In genomic region chr13:100100115-100100879, GRCh38 we compare ENCODE assay signal across 8 cellular contexts. TPM values are rescaled to one million over a fixed set of nuclear protein-coding genes. Genes with fewer than 3 reads are reported as not detected.
DNase-seq lines count a peak whose midpoint lies in the region; ATAC-seq lines count a peak whose summit lies in the region.

No MANE protein-coding gene starts in this region.

- no peak overlapping the region for H3K14ac ChIP-seq in trophoblast cell (ENCODE audit: low read length)

- no peak overlapping the region for H4K8ac ChIP-seq in trophoblast cell (ENCODE audit: low read depth, low read length)

- H3K27ac ChIP-seq in trophoblast cell (ENCODE audit: low read depth, low read length), result no peak overlapping the region

- H3K4me1 ChIP-seq in trophoblast cell (ENCODE audit: control insufficient read depth in 1 of 2, insufficient read depth in 2 of 2, low read length in 2 of 2), result peaks cover 0 to under 1% of the 10 kb centered on the region in 2 experiments

- H3K9me3 ChIP-seq in trophoblast cell (ENCODE audit: insufficient read depth, low read depth, low read length), result no peaks in the 10 kb centered on the region

- ATAC-seq in GM21576 (IDR thresholded peaks at IDR 0.05; ENCODE audit: unreplicated experiment), result no peak

- peak overlapping the region; percentile 40 for H2BK5ac ChIP-seq in trophoblast cell (ENCODE audit: low read depth, low read length, poor library complexity)

- peak overlapping the region; percentile 14 for H4K91ac ChIP-seq in trophoblast cell (ENCODE audit: low read depth, low read length)

- H3K79me1 ChIP-seq in trophoblast cell (ENCODE audit: low read length), result no peaks in the 10 kb centered on the region

- H3K18ac ChIP-seq in trophoblast cell (ENCODE audit: low read length), result no peak overlapping the region

- no peak overlapping the region for H2BK12ac ChIP-seq in trophoblast cell (ENCODE audit: low read length)

- H3K23ac ChIP-seq in trophoblast cell (ENCODE audit: low read length), result no peak overlapping the region

- no peaks in the 10 kb centered on the region for H3K79me2 ChIP-seq in trophoblast cell (ENCODE audit: control insufficient read depth, insufficient read depth, low read length, poor library complexity)

- H2AK5ac ChIP-seq in trophoblast cell (ENCODE audit: low read length), result no peak overlapping the region

- no peak overlapping the region for H3K4ac ChIP-seq in trophoblast cell (ENCODE audit: low read depth, low read length)

- no peak overlapping the region for H3K9ac ChIP-seq in trophoblast cell (ENCODE audit: low read length)

- no CpG with 5 or more reads among the region's 10 CpGs for WGBS in trophoblast cell (ENCODE audit: extremely low coverage, insufficient coverage, insufficient read length)

- no peaks in the 10 kb centered on the region for H3K27me3 ChIP-seq in trophoblast cell (ENCODE audit: insufficient read depth, low read length)

- no peak overlapping the region for H4K12ac ChIP-seq in trophoblast cell (ENCODE audit: low read depth, low read length)

- no peak overlapping the region for H2BK120ac ChIP-seq in trophoblast cell (ENCODE audit: insufficient read depth, low read length, poor library complexity)

- H3K36me3 ChIP-seq in trophoblast cell (ENCODE audit: control insufficient read depth in 1 of 2, insufficient read depth in 2 of 2, low read length in 2 of 2), result no peaks in the 10 kb centered on the region

- no peak overlapping the region for H2AFZ ChIP-seq in trophoblast cell (ENCODE audit: insufficient read depth, low read length, poor library complexity)

- no peak overlapping the region for H3K4me3 ChIP-seq in trophoblast cell (ENCODE audit: low read depth, low read length)

- H3K4me2 ChIP-seq in trophoblast cell (ENCODE audit: low read length), result no peak overlapping the region

- DNase-seq in EH (ENCODE audit: low read depth), result peak; percentile 84
- peak; percentile 61 for DNase-seq in RPMI7951 (ENCODE audit: low read depth)
- DNase-seq in fibroblast of the conjunctiva (ENCODE audit: low read depth), result peak; percentile 57
- peak in 1 of 2 donors; percentile 6 for DNase-seq in trophoblast cell
- DNase-seq in effector CD4-positive, alpha-beta T cell, result no peak
- no peak for DNase-seq in NCI-H345 (lab: John Stamatoyannopoulos, UW)
- DNase-seq in stimulated activated naive CD4-positive, alpha-beta T cell treated with Interleukin-2 at 50 U/mL for 16 hours (lab: John Stamatoyannopoulos, UW), result no peak

RNA-seq across cellular contexts. Expression of gene PCCA, which starts 11.4 kb away (rescaled TPM):
- 10.3 and 16.2 TPM in 2 replicates for total RNA-seq in RPMI7951 (2014; rRNA removed; shearing (Covaris generic))
- polyA plus RNA-seq in trophoblast cell (2013), result 16.3 and 17.5 TPM in 2 replicates

Comparison
In these comparisons a context has a peak if more than half of its experiments do, and no peak if none do; other contexts are left out.
1. DNase-seq: peak in EH (single experiment), RPMI7951 (single experiment) and fibroblast of the conjunctiva (single experiment); none in effector CD4-positive, alpha-beta T cell (single experiment), NCI-H345 (single experiment) and stimulated activated naive CD4-positive, alpha-beta T cell treated with Interleukin-2 at 50 U/mL for 16 hours (single experiment).